In the genomic region with DNA sequence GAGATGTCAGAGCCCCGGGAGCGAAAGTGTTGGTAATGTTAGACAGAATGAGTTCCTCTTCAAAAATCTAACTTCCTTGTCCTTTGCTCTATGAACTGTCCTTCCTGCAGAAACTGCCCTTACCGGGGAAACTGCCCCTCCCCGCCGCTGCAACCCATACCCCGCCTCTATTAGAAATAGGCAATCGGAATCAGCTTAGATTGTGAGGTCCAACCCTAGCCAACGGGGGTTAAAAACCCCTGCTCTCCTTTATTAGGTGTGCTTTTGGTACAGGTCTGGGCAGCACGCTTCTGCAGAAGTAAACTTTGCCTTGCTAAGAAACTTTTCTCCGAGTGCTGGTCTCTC, we compare ENCODE assay signal across 6 cellular contexts. TPM values are rescaled to one million over a fixed set of nuclear protein-coding genes. Genes with fewer than 3 reads are reported as not detected.
A peak's percentile ranks its signal among the peaks of the same experiment; 100 is the strongest.
DNase-seq lines count a peak whose midpoint lies in the region; ATAC-seq, FAIRE-seq and TF ChIP-seq lines count a peak whose summit lies in the region.

No MANE protein-coding gene starts in this region.

- TF ChIP-seq CTCF in BJ (IDR thresholded peaks at IDR 0.05; ENCODE audit: insufficient read depth, low read depth, low read length) (no peak), pancreas (IDR thresholded peaks at IDR 0.05) (no peak)

- peak overlapping the region; percentile 74 for H3K9ac ChIP-seq in HUES6 (ENCODE audit: low read length)

- CTCF ChIA-PET in BJ (lab: Yijun Ruan, JAX), result interaction anchor here (0.6 to 5.8 kb wide), 22 partner anchors 8 to 87 kb away, joined by 3 to 61 read pairs (median 8); partner anchors contain the start of genes CAPNS1, COX7A1, POLR2I and TBCB

- FAIRE-seq in pancreas (lab: Jason Lieb, UNC), result no peak

- POLR2A ChIA-PET in BJ (lab: Charles Lee), result no interaction called here

- peak overlapping the region; percentile 83 for H3K4me3 Mint-ChIP-seq in central memory CD8-positive, alpha-beta T cell

- intact Hi-C loops in pancreas (cut with DNase I), result loop anchor here in 2 of 3 donors (5.0 kb wide), 2 partner anchors 39 to 44 kb away; no protein-coding TSS in a partner anchor

- no peaks in the 10 kb centered on the region for H3K27me3 ChIP-seq in BJ (ENCODE audit: control insufficient read depth, insufficient read depth, low read length)
- no peaks in the 10 kb centered on the region for H3K27me3 ChIP-seq in HUES6 (ENCODE audit: control insufficient read depth, insufficient read depth, low read length)
- H3K27me3 ChIP-seq in pancreas, result no peaks in the 10 kb centered on the region

- 6 to 8% methylated on average over 10 of the region's 10 CpGs for WGBS in pancreas, 2 donors

- peak; percentile 2 for ATAC-seq in central memory CD8-positive, alpha-beta T cell (replicated peaks; ENCODE audit: extremely low read depth, poor library complexity, severe bottlenecking)
- ATAC-seq in pancreas, result peak; percentile 5 to 24 (median 16)
- ATAC-seq in GM18502 (IDR thresholded peaks at IDR 0.05; ENCODE audit: poor library complexity, unreplicated experiment), result no peak

- H3K27ac ChIP-seq in HUES6 (ENCODE audit: low read depth, low read length) (peak overlapping the region; percentile 48; the same call in 1 of the 2 replicates), pancreas (peak overlapping the region; percentile 65 to 91 (median 88))

- H3K9me3 ChIP-seq in HUES6 (ENCODE audit: control insufficient read depth, insufficient read depth, low read depth, low read length) (no peaks in the 10 kb centered on the region), pancreas (no peaks in the 10 kb centered on the region)

- H3K27ac Mint-ChIP-seq in central memory CD8-positive, alpha-beta T cell (ENCODE audit: low read depth), result peak overlapping the region; percentile 89

- H3K4me1 ChIP-seq in HUES6 (ENCODE audit: control insufficient read depth, insufficient read depth, low read length) (peaks cover 6% of the 10 kb centered on the region; the same call in 1 of the 2 replicates), pancreas (peaks cover 0 to 5% (median 0%) of the 10 kb centered on the region in 3 donors)

- DNase-seq in BJ (ENCODE audit: low read depth) (no peak), pancreas (no peak), kidney tubule cell (ENCODE audit: low spot score) (no peak)
- DNase-seq in central memory CD8-positive, alpha-beta T cell (ENCODE audit: low spot score in 2 of 2), result no peak

- H3K36me3 Mint-ChIP-seq in central memory CD8-positive, alpha-beta T cell (ENCODE audit: insufficient read depth), result peaks cover 22% of the 10 kb centered on the region

- peaks cover 23% of the 10 kb centered on the region for H3K4me1 Mint-ChIP-seq in central memory CD8-positive, alpha-beta T cell

- peak overlapping the region; percentile 43 for H3K4me3 ChIP-seq in BJ (ENCODE audit: low read depth, low read length)
- H3K4me3 ChIP-seq in HUES6 (ENCODE audit: low read depth, low read length), result peak overlapping the region; percentile 63
- peak overlapping the region in 3 of 4 donors; percentile 40 to 55 (median 43) for H3K4me3 ChIP-seq in pancreas

- H3K27me3 Mint-ChIP-seq in central memory CD8-positive, alpha-beta T cell, result no peaks in the 10 kb centered on the region

- H3K36me3 ChIP-seq in BJ (ENCODE audit: control insufficient read depth, insufficient read depth, low read length) (peaks cover 5% of the 10 kb centered on the region), HUES6 (ENCODE audit: control insufficient read depth, insufficient read depth, low read length) (peaks cover 25% of the 10 kb centered on the region), pancreas (no peaks in the 10 kb centered on the region)

- H3K9me3 Mint-ChIP-seq in central memory CD8-positive, alpha-beta T cell, result no peaks in the 10 kb centered on the region

RNA-seq across cellular contexts. Expression of gene CAPNS1, which starts 11.5 kb away (rescaled TPM):
- 929 and 1,299 TPM in 2 replicates for polyA plus RNA-seq in BJ (2011; rRNA removed)
- polyA minus RNA-seq in BJ (2011; rRNA and poly(A)+ RNA removed), result 630 and 695 TPM in 2 replicates
- 100 to 1,000 TPM; 124 to 273 (median 175) TPM for total RNA-seq in pancreas
- 100 to 1,000 TPM; 260 to 271 TPM for polyA plus RNA-seq in pancreas

RNA-seq across cellular contexts. Expression of gene TBCB, which starts 13.1 kb away (rescaled TPM):
- polyA plus RNA-seq in BJ (2011; rRNA removed) (226 and 251 TPM in 2 replicates), pancreas (100 to 1,000 TPM in 1 of 2 donors, 10 to 100 TPM in 1; 72.6 to 131 TPM)
- 81.8 and 134 TPM in 2 replicates for polyA minus RNA-seq in BJ (2011; rRNA and poly(A)+ RNA removed)
- total RNA-seq in pancreas, result 10 to 100 TPM; 22.3 to 65.0 (median 32.3) TPM

RNA-seq across cellular contexts. Expression of gene POLR2I, which starts 13.7 kb away (rescaled TPM):
- polyA plus RNA-seq in BJ (2011; rRNA removed) (67.1 and 94.0 TPM in 2 replicates), pancreas (10 to 100 TPM; 45.7 to 58.0 TPM)
- 93.8 and 150 TPM in 2 replicates for polyA minus RNA-seq in BJ (2011; rRNA and poly(A)+ RNA removed)
- 10 to 100 TPM; 29.8 to 40.6 (median 35.3) TPM for total RNA-seq in pancreas

RNA-seq across cellular contexts. Expression of gene OVOL3, which starts 17.4 kb away (rescaled TPM):
- not detected in 2 replicates for polyA plus RNA-seq in BJ (2011; rRNA removed)
- polyA minus RNA-seq in BJ (2011; rRNA and poly(A)+ RNA removed), result not detected in 2 replicates
- not detected for total RNA-seq in pancreas
- not detected for polyA plus RNA-seq in pancreas

RNA-seq across cellular contexts. Expression of gene COX7A1, which starts 23.9 kb away (rescaled TPM):
- polyA plus RNA-seq in BJ (2011; rRNA removed), result 193 and 569 TPM in 2 replicates
- 6.9 and 20.6 TPM in 2 replicates for polyA minus RNA-seq in BJ (2011; rRNA and poly(A)+ RNA removed)
- total RNA-seq in pancreas, result 10 to 100 TPM in 5 of 6 donors, 1 to 10 TPM in 1; 4.1 to 25.3 (median 15.1) TPM
- polyA plus RNA-seq in pancreas, result 10 to 100 TPM; 13.6 to 31.0 TPM
